ENCODE assay signal across 8 cellular contexts in the genomic region with DNA sequence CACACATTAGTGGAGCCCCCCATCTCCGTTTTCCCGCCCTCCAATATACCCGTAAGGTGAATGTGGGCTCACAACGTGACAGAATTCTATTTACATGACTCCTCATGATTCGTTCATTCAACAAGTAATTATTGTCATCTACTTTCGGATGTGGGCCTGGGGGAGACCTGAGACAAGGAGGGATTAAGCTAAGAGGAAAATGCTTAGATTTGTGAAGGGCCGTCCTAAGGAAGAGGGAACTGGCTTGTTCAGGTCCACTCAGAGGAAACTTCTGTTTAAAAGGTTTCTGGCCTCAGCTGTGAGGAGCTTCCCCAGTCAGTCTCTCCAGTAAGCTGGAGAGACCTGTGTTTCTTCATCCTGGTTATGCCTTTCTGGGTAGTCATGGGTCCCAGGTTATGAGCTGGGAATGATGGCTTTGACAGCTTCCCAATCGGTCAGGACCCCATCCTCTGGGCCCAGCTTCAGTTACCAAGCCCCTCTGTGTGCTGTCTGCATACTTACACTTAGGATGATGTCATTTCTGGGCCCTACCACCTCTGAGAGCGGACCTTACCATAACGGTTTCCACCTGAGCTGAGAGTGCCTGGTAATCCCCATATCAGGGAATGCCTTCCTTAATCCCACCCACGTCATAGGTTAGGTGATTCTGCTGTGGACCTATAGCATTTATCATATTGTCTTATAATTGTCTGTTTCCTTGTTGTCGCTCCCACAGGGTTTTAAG. TPM values are rescaled to one million over a fixed set of nuclear protein-coding genes. Genes with fewer than 3 reads are reported as not detected.
DNase-seq lines count a peak whose midpoint lies in the region; ATAC-seq, FAIRE-seq and TF ChIP-seq lines count a peak whose summit lies in the region.

No MANE protein-coding gene starts in this region.

- H3K4me3 ChIP-seq in OCI-LY3 (ENCODE audit: low read length) (peak overlapping the region; percentile 99), endothelial cell of umbilical vein (replicated peaks in 1 of 3; ENCODE audit: insufficient read depth in 1 of 3, low read depth in 1 of 3, low read length in 3 of 3) (peak overlapping the region in 1 of 3 experiments; percentile 46), gastrocnemius medialis (peak overlapping the region; percentile 24 to 97 (median 70))

- H3K36me3 ChIP-seq in OCI-LY3 (replicated peaks; ENCODE audit: low read depth, low read length) (no peaks in the 10 kb centered on the region), endothelial cell of umbilical vein (ENCODE audit: control insufficient read depth in 2 of 2, extremely low read depth in 1 of 2, insufficient read depth in 2 of 2, low read length in 2 of 2) (no peaks in the 10 kb centered on the region), gastrocnemius medialis (no peaks in the 10 kb centered on the region)

- ATAC-seq in gastrocnemius medialis (peak; percentile 9 to 14), HG03520 (IDR thresholded peaks at IDR 0.05; ENCODE audit: unreplicated experiment) (no peak), HG03108 (IDR thresholded peaks at IDR 0.05; ENCODE audit: unreplicated experiment) (no peak)

- DNase-seq in DMS 273 (lab: John Stamatoyannopoulos, UW; ENCODE audit: unreplicated experiment) = peak; percentile 34
- no peak for DNase-seq in DMS 273 treated with DMSO at 0.1 percent for 48 hours (lab: John Stamatoyannopoulos, UW)
- DNase-seq in endothelial cell of umbilical vein (ENCODE audit: low read depth, low spot score) = no peak
- no peak for DNase-seq in gastrocnemius medialis
- no peak for DNase-seq in effector CD4-positive, alpha-beta T cell

- no peak for FAIRE-seq in endothelial cell of umbilical vein (lab: Jason Lieb, UNC)

- H3K4me2 ChIP-seq in OCI-LY3 (ENCODE audit: low read length) (peak overlapping the region; percentile 88), endothelial cell of umbilical vein (ENCODE audit: insufficient read depth, low read length) (peak overlapping the region; percentile 76)

- peak overlapping the region; percentile 95 for H2AFZ ChIP-seq in OCI-LY3 (ENCODE audit: low read depth, low read length)
- peak overlapping the region; percentile 99 for H2AFZ ChIP-seq in endothelial cell of umbilical vein (ENCODE audit: low read depth, low read length)

- TF ChIP-seq POLR2A in endothelial cell of umbilical vein (IDR thresholded peaks at IDR 0.05; ENCODE audit: low read depth, low read length) (no peak), gastrocnemius medialis (IDR thresholded peaks at IDR 0.05) (no peak)

- H3K9ac ChIP-seq in OCI-LY3 (ENCODE audit: low read length) = peak overlapping the region; percentile 71
- no peak overlapping the region for H3K9ac ChIP-seq in endothelial cell of umbilical vein (replicated peaks; ENCODE audit: extremely low read depth, insufficient read depth, low read length)

- in situ Hi-C loops in gastrocnemius medialis (cut with MboI; ENCODE audit: low sequenced_read_pairs in 4 of 4) = no loop called here

- CTCF ChIA-PET in endothelial cell of umbilical vein (lab: Charles Lee) = interaction anchor here (1.2 to 2.4 kb wide), 3 partner anchors 22 to 239 kb away, joined by 3 to 9 read pairs (median 4); no protein-coding TSS in a partner anchor

- intact Hi-C loops in endothelial cell of umbilical vein (cut with micrococcal nuclease) = loop anchor here (2.0 kb wide), 1 partner anchor 51 kb away; no protein-coding TSS in a partner anchor
- intact Hi-C loops in gastrocnemius medialis (cut with DNase I; ENCODE audit: low total_unique reads) = loop anchor here (10.0 kb wide), 1 partner anchor 381 kb away; the partner anchor contains the start of genes ATP6V0B, B4GALT2 and DPH2

- H3K79me2 ChIP-seq in OCI-LY3 (ENCODE audit: low read length) (peaks cover 28% of the 10 kb centered on the region), endothelial cell of umbilical vein (ENCODE audit: control insufficient read depth, insufficient read depth, low read length) (peaks cover 15% of the 10 kb centered on the region)

- no peaks in the 10 kb centered on the region for H4K20me1 ChIP-seq in OCI-LY3 (ENCODE audit: insufficient read depth, low read length)
- no peaks in the 10 kb centered on the region for H4K20me1 ChIP-seq in endothelial cell of umbilical vein (replicated peaks; ENCODE audit: control insufficient read depth, extremely low read depth, insufficient read depth, low read length)

- H3K27me3 ChIP-seq in OCI-LY3 (ENCODE audit: low read depth, low read length) (no peaks in the 10 kb centered on the region), endothelial cell of umbilical vein (ENCODE audit: control insufficient read depth in 2 of 2, insufficient read depth in 2 of 2, low read length in 2 of 2) (no peaks in the 10 kb centered on the region), gastrocnemius medialis (no peaks in the 10 kb centered on the region)

- no peak for TF ChIP-seq CTCF in OCI-LY3 (IDR thresholded peaks at IDR 0.05; ENCODE audit: low read depth, low read length)
- no peak for TF ChIP-seq CTCF in endothelial cell of umbilical vein (IDR thresholded peaks at IDR 0.05; ENCODE audit: extremely low read depth in 1 of 2, insufficient read depth in 1 of 2, low read depth in 1 of 2, low read length in 2 of 2)
- TF ChIP-seq CTCF in gastrocnemius medialis (IDR thresholded peaks at IDR 0.05 in 4 of 5, conservative IDR thresholded peaks at IDR 0.05 in 1 of 5) = no peak

- H3K27ac ChIP-seq in OCI-LY3 (ENCODE audit: low read length) = no peak overlapping the region
- no peak overlapping the region for H3K27ac ChIP-seq in endothelial cell of umbilical vein (ENCODE audit: insufficient read depth, low read depth, low read length)
- H3K27ac ChIP-seq in gastrocnemius medialis = peak overlapping the region in 3 of 4 donors; percentile 11 to 55 (median 50)

- POLR2A ChIA-PET in endothelial cell of umbilical vein (lab: Charles Lee) = no interaction called here

- no peaks in the 10 kb centered on the region for H3K9me1 ChIP-seq in endothelial cell of umbilical vein (replicated peaks; ENCODE audit: control insufficient read depth, extremely low read depth, insufficient read depth, low read length)

- BruUV-seq in endothelial cell of umbilical vein (replicated peaks; lab: Mats Ljungman, UMichigan) = no TSS peak

- dilution Hi-C loops in endothelial cell of umbilical vein (cut with MboI; ENCODE audit: extremely low pct_ligation_motif_present, low sequenced_read_pairs) = no loop called here

- no peaks in the 10 kb centered on the region for H3K9me3 ChIP-seq in OCI-LY3 (ENCODE audit: insufficient read depth, low read length)
- no peaks in the 10 kb centered on the region for H3K9me3 ChIP-seq in endothelial cell of umbilical vein (replicated peaks; ENCODE audit: control insufficient read depth, insufficient read depth, low read length)
- H3K9me3 ChIP-seq in gastrocnemius medialis = no peaks in the 10 kb centered on the region

- peaks cover 16% of the 10 kb centered on the region for H3K4me1 ChIP-seq in OCI-LY3 (ENCODE audit: low read length)
- peaks cover 11% of the 10 kb centered on the region for H3K4me1 ChIP-seq in endothelial cell of umbilical vein (ENCODE audit: control insufficient read depth, extremely low read depth, insufficient read depth, low read length)
- peaks cover 20 to 27% of the 10 kb centered on the region in 2 donors for H3K4me1 ChIP-seq in gastrocnemius medialis

TF ChIP-seq in endothelial cell of umbilical vein, 7 proteins besides CTCF, POLR2A, EP300 and RAD21:
- TF ChIP-seq MYC (IDR thresholded peaks at IDR 0.05; ENCODE audit: low read depth, low read length) (no peak), GATA2 (IDR thresholded peaks at IDR 0.05; ENCODE audit: insufficient read depth, insufficient read length, low read depth, low read length) (no peak), EZH2 (IDR thresholded peaks at IDR 0.05; ENCODE audit: borderline replicate concordance, low read depth, low read length, severe bottlenecking) (no peak), JUN (IDR thresholded peaks at IDR 0.05; ENCODE audit: borderline replicate concordance, insufficient read depth, insufficient read length, low read depth) (no peak), POLR2AphosphoS5 (IDR thresholded peaks at IDR 0.05; ENCODE audit: insufficient read depth, low read depth, low read length) (no peak), FOS (IDR thresholded peaks at IDR 0.05; ENCODE audit: borderline replicate concordance, insufficient read depth, low read length) (no peak)
- TF ChIP-seq, protein P1, sequence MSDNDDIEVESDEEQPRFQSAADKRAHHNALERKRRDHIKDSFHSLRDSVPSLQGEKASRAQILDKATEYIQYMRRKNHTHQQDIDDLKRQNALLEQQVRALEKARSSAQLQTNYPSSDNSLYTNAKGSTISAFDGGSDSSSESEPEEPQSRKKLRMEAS (IDR thresholded peaks at IDR 0.05; ENCODE audit: insufficient read depth, insufficient read length) = no peak

RNA-seq across cellular contexts. Expression of gene ERI3, which starts 0.7 kb away (rescaled TPM):
- total RNA-seq in endothelial cell of umbilical vein (45.3 and 53.5 TPM in 2 replicates), gastrocnemius medialis (100 to 1,000 TPM in 1 of 4 donors, 10 to 100 TPM in 3; 53.8 to 101 (median 79.8) TPM)
- 94.0 and 119 TPM in 2 replicates for polyA plus RNA-seq in endothelial cell of umbilical vein
- 70.3 and 73.5 TPM in 2 replicates for polyA plus RNA-seq in endothelial cell of umbilical vein (2011; cell fraction: cytosol; rRNA removed)
- 37.7 and 47.2 TPM in 2 replicates for polyA plus RNA-seq in endothelial cell of umbilical vein (2011; cell fraction: nucleus; rRNA removed)
- polyA plus RNA-seq in endothelial cell of umbilical vein (2012) = 39.2 and 41.1 TPM in 2 replicates
- polyA minus RNA-seq in endothelial cell of umbilical vein = 43.9 and 52.2 TPM in 2 replicates
- 65.5 TPM for polyA minus RNA-seq in endothelial cell of umbilical vein (2011; cell fraction: cytosol; rRNA and poly(A)+ RNA removed)
- polyA minus RNA-seq in endothelial cell of umbilical vein (2011; cell fraction: nucleus; rRNA and poly(A)+ RNA removed) = 18.6 and 27.3 TPM in 2 replicates

RNA-seq across cellular contexts. Expression of gene RNF220, which starts 49.3 kb away (rescaled TPM):
- total RNA-seq in endothelial cell of umbilical vein (62.7 and 72.6 TPM in 2 replicates), gastrocnemius medialis (100 to 1,000 TPM in 3 of 4 donors, 10 to 100 TPM in 1; 91.2 to 172 (median 128) TPM)
- polyA plus RNA-seq in endothelial cell of umbilical vein = 64.1 and 66.6 TPM in 2 replicates
- 66.6 and 67.8 TPM in 2 replicates for polyA plus RNA-seq in endothelial cell of umbilical vein (2011; cell fraction: cytosol; rRNA removed)
- 78.6 and 81.5 TPM in 2 replicates for polyA plus RNA-seq in endothelial cell of umbilical vein (2011; cell fraction: nucleus; rRNA removed)
- polyA plus RNA-seq in endothelial cell of umbilical vein (2012) = 50.6 and 52.6 TPM in 2 replicates
- polyA minus RNA-seq in endothelial cell of umbilical vein = 39.6 and 40.4 TPM in 2 replicates
- 28.3 TPM for polyA minus RNA-seq in endothelial cell of umbilical vein (2011; cell fraction: cytosol; rRNA and poly(A)+ RNA removed)
- 16.6 and 17.3 TPM in 2 replicates for polyA minus RNA-seq in endothelial cell of umbilical vein (2011; cell fraction: nucleus; rRNA and poly(A)+ RNA removed)

Comparison
In these comparisons a context has a peak if more than half of its experiments do, and no peak if none do; other contexts are left out.
1. H3K27ac ChIP-seq: peak in gastrocnemius medialis (3 of 4); none in OCI-LY3 (single experiment) and endothelial cell of umbilical vein (single experiment).
2. ATAC-seq: peak in gastrocnemius medialis (2 of 2); none in HG03520 (single experiment) and HG03108 (single experiment).